32 cellular contexts compared by ENCODE assay signal in genomic region chr1:201958348-201958747, GRCh38. TPM values are rescaled to one million over a fixed set of nuclear protein-coding genes. Genes with fewer than 3 reads are reported as not detected.
"Had no signal": no experiment of that assay in that cellular context is flagged by ENCODE, and none has a peak within 500 bp of the region (broad histone marks: within the 10 kb centered on the region; RNA-seq: fewer than 3 reads in every experiment).

No MANE protein-coding gene starts in this region.

- H3K9me3 ChIP-seq: adrenal gland, body of pancreas had no signal

- H3K4me3 ChIP-seq: adrenal gland, body of pancreas had no signal

- ATAC-seq: activated CD4-positive, CD25-positive, alpha-beta regulatory T cell treated with anti-CD3 and anti-CD28 coated beads, Interleukin-2, amount 50 U/mL, for 24 hours; activated CD8-positive, alpha-beta memory T cell treated with anti-CD3 and anti-CD28 coated beads, Interleukin-2, amount 10 ng/mL, durations not matched to agents 7 days and 5 days; activated CD8-positive, alpha-beta T cell treated with anti-CD3 and anti-CD28 coated beads, Interleukin-2, amount 10 ng/mL, durations not matched to agents 7 days and 5 days; activated T-helper 17 cell treated with anti-CD3 and anti-CD28 coated beads, Interleukin-2, amount 50 U/mL, for 72 hours; body of pancreas; T-cell had no signal

- H3K4me3 Mint-ChIP-seq: activated B cell treated with CpG ODN at 0.5 μM for 24 hours; activated CD4-positive, alpha-beta memory T cell treated with anti-CD3 and anti-CD28 coated beads for 36 hours; activated CD8-positive, alpha-beta memory T cell treated with anti-CD3 and anti-CD28 coated beads, Interleukin-2, amount 10 ng/mL, durations not matched to agents 7 days and 5 days; activated CD8-positive, alpha-beta T cell treated with anti-CD3 and anti-CD28 coated beads, Interleukin-2, amount 10 ng/mL, durations not matched to agents 7 days and 5 days; activated naive CD8-positive, alpha-beta T cell; activated T-helper 17 cell treated with anti-CD3 and anti-CD28 coated beads, Interleukin-2, amount 50 U/mL, for 72 hours; T-helper 1 cell treated with Interleukin-12 subunit alpha and Interleukin-12 subunit beta and Interleukin-4 antibody, amounts not matched to agents 30 μg/mL and 1 μg/mL, for 36 hours; T-helper 2 cell treated with Interferon-gamma antibody and Interleukin-4, amounts not matched to agents 5 μg/mL and 100 μg/mL, for 36 hours had no signal

- H3K27me3 Mint-ChIP-seq: activated B cell treated with CpG ODN at 0.5 μM for 24 hours; activated CD4-positive, alpha-beta memory T cell treated with anti-CD3 and anti-CD28 coated beads for 36 hours; activated CD8-positive, alpha-beta memory T cell treated with anti-CD3 and anti-CD28 coated beads, Interleukin-2, amount 10 ng/mL, durations not matched to agents 7 days and 5 days; activated naive CD8-positive, alpha-beta T cell; activated T-helper 17 cell treated with anti-CD3 and anti-CD28 coated beads, Interleukin-2, amount 50 U/mL, for 72 hours; T-cell had no signal

- H3K9me3 Mint-ChIP-seq: activated B cell treated with CpG ODN at 0.5 μM for 24 hours; activated CD4-positive, alpha-beta memory T cell treated with anti-CD3 and anti-CD28 coated beads for 36 hours; activated T-helper 17 cell treated with anti-CD3 and anti-CD28 coated beads, Interleukin-2, amount 50 U/mL, for 72 hours; T-cell; T-helper 1 cell treated with Interleukin-12 subunit alpha and Interleukin-12 subunit beta and Interleukin-4 antibody, amounts not matched to agents 30 μg/mL and 1 μg/mL, for 36 hours; T-helper 2 cell treated with Interferon-gamma antibody and Interleukin-4, amounts not matched to agents 5 μg/mL and 100 μg/mL, for 36 hours had no signal

- H3K27ac Mint-ChIP-seq: activated B cell treated with CpG ODN at 0.5 μM for 24 hours; activated CD4-positive, alpha-beta memory T cell treated with anti-CD3 and anti-CD28 coated beads for 36 hours; activated CD8-positive, alpha-beta memory T cell treated with anti-CD3 and anti-CD28 coated beads, Interleukin-2, amount 10 ng/mL, durations not matched to agents 7 days and 5 days; activated CD8-positive, alpha-beta T cell treated with anti-CD3 and anti-CD28 coated beads, Interleukin-2, amount 10 ng/mL, durations not matched to agents 7 days and 5 days; activated T-helper 17 cell treated with anti-CD3 and anti-CD28 coated beads, Interleukin-2, amount 50 U/mL, for 72 hours; T-cell; T-helper 1 cell treated with Interleukin-12 subunit alpha and Interleukin-12 subunit beta and Interleukin-4 antibody, amounts not matched to agents 30 μg/mL and 1 μg/mL, for 36 hours; T-helper 2 cell treated with Interferon-gamma antibody and Interleukin-4, amounts not matched to agents 5 μg/mL and 100 μg/mL, for 36 hours had no signal

- H3K27ac ChIP-seq: adrenal gland, body of pancreas, epithelial cell of prostate, WERI-Rb-1 had no signal

- DNase-seq: activated B cell treated with CpG ODN at 0.5 μM for 24 hours; activated CD4-positive, alpha-beta memory T cell treated with anti-CD3 and anti-CD28 coated beads for 36 hours; activated CD4-positive, alpha-beta T cell treated with anti-CD3 and anti-CD28 coated beads for 48 hours; activated CD4-positive, alpha-beta T cell treated with anti-CD3 and anti-CD28 coated beads, Interleukin-2, amount 50 U/mL, for 1 hour; activated CD8-positive, alpha-beta memory T cell treated with anti-CD3 and anti-CD28 coated beads, Interleukin-2, amount 10 ng/mL, durations not matched to agents 7 days and 5 days; activated CD8-positive, alpha-beta memory T cell treated with anti-CD3 and anti-CD28 coated beads, Interleukin-2, amount 50 U/mL, for 4 hours; activated CD8-positive, alpha-beta T cell treated with anti-CD3 and anti-CD28 coated beads, Interleukin-2, amount 10 ng/mL, durations not matched to agents 7 days and 5 days; activated effector memory CD4-positive, alpha-beta T cell treated with Interleukin-2 at 50 U/mL for 16 hours; activated gamma-delta T cell treated with Interleukin-2 at 50 U/mL for 16 hours; activated naive CD4-positive, alpha-beta T cell treated with anti-CD3 and anti-CD28 coated beads, Interleukin-2, amount 50 U/mL, for 16 hours; activated naive CD4-positive, alpha-beta T cell treated with Interleukin-2 at 50 U/mL for 16 hours; activated T-cell treated with anti-CD3 and anti-CD28 coated beads, Interleukin-2, amount 50 U/mL, for 1 hour; adrenal gland; amygdala; aorta; body of pancreas; caudate nucleus; effector CD8-positive, alpha-beta T cell; foreskin fibroblast; head of caudate nucleus; SW 1271; T-cell; T1000; WERI-Rb-1 had no signal

- H3K27me3 ChIP-seq: adrenal gland, body of pancreas had no signal

RNA-seq across cellular contexts. Expression of gene LMOD1, which starts 12.0 kb away (rescaled TPM):
- total RNA-seq: activated B cell treated with CpG ODN at 0.5 μM for 24 hours; activated CD4-positive, alpha-beta memory T cell treated with anti-CD3 and anti-CD28 coated beads for 36 hours; activated CD8-positive, alpha-beta memory T cell treated with anti-CD3 and anti-CD28 coated beads for 36 hours; activated CD8-positive, alpha-beta memory T cell treated with anti-CD3 and anti-CD28 coated beads, Interleukin-2, amount 10 ng/mL, durations not matched to agents 7 days and 5 days; activated CD8-positive, alpha-beta T cell treated with anti-CD3 and anti-CD28 coated beads, Interleukin-2, amount 10 ng/mL, durations not matched to agents 7 days and 5 days; activated T-helper 17 cell treated with anti-CD3 and anti-CD28 coated beads, Interleukin-2, amount 50 U/mL, for 72 hours; dermis microvascular lymphatic vessel endothelial cell had no signal
